ENCODE assay signal across 21 cellular contexts in genomic region chr5:123482258-123482657, GRCh38. TPM values are rescaled to one million over a fixed set of nuclear protein-coding genes. Genes with fewer than 3 reads are reported as not detected.
DNase-seq lines count a peak whose midpoint lies in the region; ATAC-seq, FAIRE-seq and TF ChIP-seq lines count a peak whose summit lies in the region.
"Had no signal": no experiment of that assay in that cellular context is flagged by ENCODE, and none has a peak within 500 bp of the region (broad histone marks: within the 10 kb centered on the region; RNA-seq: fewer than 3 reads in every experiment).

No MANE protein-coding gene starts in this region.

- H2AFZ ChIP-seq in keratinocyte (ENCODE audit: control insufficient read depth, low read length) (peak overlapping the region; percentile 46), neuronal stem cell (ENCODE audit: low read length) (no peak overlapping the region)

- H3K36me3 ChIP-seq in RWPE2 (ENCODE audit: low read depth): no peaks in the 10 kb centered on the region
- H3K36me3 ChIP-seq in keratinocyte (ENCODE audit: control insufficient read depth in 2 of 2, extremely low read depth in 1 of 2, insufficient read depth in 2 of 2, low read length in 2 of 2): no peaks in the 10 kb centered on the region
- H3K36me3 ChIP-seq in neuronal stem cell (replicated peaks in 1 of 2; ENCODE audit: control insufficient read depth in 2 of 2, insufficient read depth in 2 of 2, low read length in 2 of 2): no peaks in the 10 kb centered on the region

- H3K27me3 ChIP-seq in RWPE2 (ENCODE audit: insufficient read depth, poor library complexity, severe bottlenecking) (no peaks in the 10 kb centered on the region), keratinocyte (ENCODE audit: control insufficient read depth, extremely low read depth, insufficient read depth, low read length) (no peaks in the 10 kb centered on the region), neuronal stem cell (ENCODE audit: control insufficient read depth in 3 of 3, insufficient read depth in 3 of 3, low read depth in 1 of 3, low read length in 3 of 3) (no peaks in the 10 kb centered on the region)

- no peaks in the 10 kb centered on the region for H3K36me3 Mint-ChIP-seq in Calu3 (ENCODE audit: insufficient read depth, unreplicated experiment)
- no peaks in the 10 kb centered on the region for H3K36me3 Mint-ChIP-seq in activated CD4-positive, alpha-beta memory T cell treated with anti-CD3 and anti-CD28 coated beads for 36 hours
- H3K36me3 Mint-ChIP-seq: IgD-negative memory B cell had no signal

- no peak for TF ChIP-seq CTCF in Calu3 (IDR thresholded peaks at IDR 0.05; ENCODE audit: unreplicated experiment)
- TF ChIP-seq CTCF in RWPE2 (IDR thresholded peaks at IDR 0.05; ENCODE audit: poor library complexity, severe bottlenecking): no peak
- TF ChIP-seq CTCF in choroid plexus epithelial cell (conservative IDR thresholded peaks at IDR 0.05; ENCODE audit: low read depth, low read length): no peak
- no peak for TF ChIP-seq CTCF in keratinocyte (optimal IDR thresholded peaks at IDR 0.05 in 1 of 3, IDR thresholded peaks at IDR 0.05 in 1 of 3, conservative IDR thresholded peaks at IDR 0.05 in 1 of 3; ENCODE audit: extremely low read depth in 1 of 3, insufficient read depth in 2 of 3, low read length in 3 of 3)

- H3K27ac Mint-ChIP-seq in Calu3 (ENCODE audit: unreplicated experiment): peak overlapping the region; percentile 45
- no peak overlapping the region for H3K27ac Mint-ChIP-seq in activated CD4-positive, alpha-beta memory T cell treated with anti-CD3 and anti-CD28 coated beads for 36 hours
- H3K27ac Mint-ChIP-seq: B cell, IgD-negative memory B cell had no signal

- H3K27me3 Mint-ChIP-seq in Calu3 (ENCODE audit: unreplicated experiment): no peaks in the 10 kb centered on the region
- H3K27me3 Mint-ChIP-seq in activated CD4-positive, alpha-beta memory T cell treated with anti-CD3 and anti-CD28 coated beads for 36 hours: peaks cover 10% of the 10 kb centered on the region

- H3K79me1 ChIP-seq in neuronal stem cell (ENCODE audit: low read depth, low read length): no peaks in the 10 kb centered on the region

- H4K20me1 ChIP-seq in keratinocyte (ENCODE audit: control insufficient read depth, extremely low read depth, insufficient read depth, low read length): no peaks in the 10 kb centered on the region

- H2BK5ac ChIP-seq in neuronal stem cell (ENCODE audit: low read length): no peak overlapping the region

- no peak overlapping the region for H2BK120ac ChIP-seq in neuronal stem cell (ENCODE audit: low read depth, low read length)

- no peak for FAIRE-seq in keratinocyte (lab: Jason Lieb, UNC)
- FAIRE-seq: H54, HTR-8/SVneo had no signal

- CTCF ChIA-PET in Calu3 (lab: Charles Lee): interaction anchor here (1.3 kb wide), 1 partner anchor 59 kb away, joined by 3 read pairs; no protein-coding TSS in a partner anchor
- CTCF ChIA-PET in activated CD4-positive, alpha-beta memory T cell treated with anti-CD3 and anti-CD28 coated beads for 36 hours (lab: Charles Lee): no interaction called here

- no peaks in the 10 kb centered on the region for H3K9me3 ChIP-seq in RWPE2 (ENCODE audit: severe bottlenecking)
- no peaks in the 10 kb centered on the region for H3K9me3 ChIP-seq in keratinocyte (ENCODE audit: control insufficient read depth, low read depth, low read length)
- H3K9me3 ChIP-seq in neuronal stem cell (replicated peaks in 1 of 2; ENCODE audit: control insufficient read depth in 2 of 2, insufficient read depth in 1 of 2, low read depth in 1 of 2, low read length in 2 of 2): no peaks in the 10 kb centered on the region

- no peak overlapping the region for H3K4me3 Mint-ChIP-seq in Calu3 (ENCODE audit: low read depth, unreplicated experiment)
- no peak overlapping the region for H3K4me3 Mint-ChIP-seq in activated CD4-positive, alpha-beta memory T cell treated with anti-CD3 and anti-CD28 coated beads for 36 hours
- H3K4me3 Mint-ChIP-seq: B cell, IgD-negative memory B cell had no signal

- no peak overlapping the region for H2AK5ac ChIP-seq in neuronal stem cell (ENCODE audit: low read depth, low read length)

- H4K91ac ChIP-seq in neuronal stem cell (ENCODE audit: low read depth, low read length, poor library complexity): no peak overlapping the region

- H3K9ac ChIP-seq in keratinocyte (ENCODE audit: control insufficient read depth, extremely low read depth, insufficient read depth, low read length) (no peak overlapping the region), neuronal stem cell (ENCODE audit: low read depth, low read length, poor library complexity) (no peak overlapping the region)

- DNase-seq in Calu3 (no peak), RWPE2 (ENCODE audit: low spot score) (no peak), choroid plexus epithelial cell (ENCODE audit: low read depth) (peak; percentile 56), keratinocyte (ENCODE audit: low read depth, low spot score) (peak; percentile 9), neuronal stem cell (ENCODE audit: low spot score) (no peak), HuH-7.5 (ENCODE audit: low spot score) (no peak)
- DNase-seq in activated CD4-positive, alpha-beta memory T cell treated with anti-CD3 and anti-CD28 coated beads for 36 hours: no peak
- DNase-seq in effector CD4-positive, alpha-beta T cell: no peak
- DNase-seq: DMS79, MV-4-11, NCI-H1105 treated with DMSO at 0.1 percent for 48 hours, NCI-H2081, NCI-H2171, NCI-H524 treated with DMSO at 0.1 percent for 48 hours, NCI-H82, OCI-M1, SIG-M5 had no signal

- no peak overlapping the region for H3K27ac ChIP-seq in RWPE2 (ENCODE audit: poor library complexity, severe bottlenecking)
- peak overlapping the region; percentile 3 for H3K27ac ChIP-seq in keratinocyte (ENCODE audit: control insufficient read depth, insufficient read depth, low read length)
- H3K27ac ChIP-seq in neuronal stem cell (replicated peaks; ENCODE audit: low read length): no peak overlapping the region

- no peak overlapping the region for H4K8ac ChIP-seq in neuronal stem cell (ENCODE audit: low read depth, low read length)

- no peaks in the 10 kb centered on the region for H3K9me1 ChIP-seq in keratinocyte (ENCODE audit: control insufficient read depth, extremely low read depth, insufficient read depth, low read length)

- no CpG with 5 or more reads among the region's 4 CpGs for WGBS in neuronal stem cell (ENCODE audit: extremely low coverage in 2 of 2, insufficient read length in 2 of 2, insufficient replicate concordance in 1 of 2), 2 donors

- no peaks in the 10 kb centered on the region for H3K79me2 ChIP-seq in keratinocyte (ENCODE audit: control insufficient read depth, insufficient read depth, low read length)

- H2BK12ac ChIP-seq in neuronal stem cell (ENCODE audit: low read length): no peak overlapping the region

- dilution Hi-C loops in keratinocyte (cut with MboI; ENCODE audit: extremely low pct_ligation_motif_present, low sequenced_read_pairs): no loop called here

- H3K4me2 ChIP-seq in keratinocyte (ENCODE audit: control insufficient read depth, extremely low read depth, insufficient read depth, low read depth, low read length): peak overlapping the region; percentile 65
- H3K4me2 ChIP-seq in neuronal stem cell (ENCODE audit: insufficient read depth, low read length, poor library complexity, severe bottlenecking): no peak overlapping the region

- POLR2A ChIA-PET in activated CD4-positive, alpha-beta memory T cell treated with anti-CD3 and anti-CD28 coated beads for 36 hours (lab: Charles Lee): no interaction called here

- H3K18ac ChIP-seq in neuronal stem cell (ENCODE audit: low read length): no peak overlapping the region

- no peaks in the 10 kb centered on the region for H3K9me3 Mint-ChIP-seq in Calu3 (ENCODE audit: low read depth, unreplicated experiment)
- no peaks in the 10 kb centered on the region for H3K9me3 Mint-ChIP-seq in activated CD4-positive, alpha-beta memory T cell treated with anti-CD3 and anti-CD28 coated beads for 36 hours

- ATAC-seq in RWPE2 (ENCODE audit: low read depth): peak; percentile 69

- H3K4me3 ChIP-seq in RWPE2 (ENCODE audit: severe bottlenecking) (no peak overlapping the region), choroid plexus epithelial cell (ENCODE audit: low read depth, low read length) (no peak overlapping the region), keratinocyte (ENCODE audit: control insufficient read depth in 2 of 3, extremely low read depth in 1 of 3, insufficient read depth in 2 of 3, low read depth in 1 of 3, low read length in 3 of 3) (peak overlapping the region in 1 of 3 experiments; percentile 17), neuronal stem cell (ENCODE audit: low read length in 2 of 2) (no peak overlapping the region)

- no peak overlapping the region for H3K14ac ChIP-seq in neuronal stem cell (ENCODE audit: low read length)

- intact Hi-C loops in Calu3 (cut with micrococcal nuclease; ENCODE audit: unreplicated experiment): no loop called here
- intact Hi-C loops in activated CD4-positive, alpha-beta memory T cell treated with anti-CD3 and anti-CD28 coated beads for 36 hours (cut with micrococcal nuclease): no loop called here

- no peak overlapping the region for H2BK15ac ChIP-seq in neuronal stem cell (ENCODE audit: low read length)

- no peaks in the 10 kb centered on the region for H3K4me1 Mint-ChIP-seq in Calu3 (ENCODE audit: low read depth, unreplicated experiment)
- peaks cover 2% of the 10 kb centered on the region for H3K4me1 Mint-ChIP-seq in activated CD4-positive, alpha-beta memory T cell treated with anti-CD3 and anti-CD28 coated beads for 36 hours (ENCODE audit: low read depth)
- H3K4me1 Mint-ChIP-seq: B cell had no signal

- H3K4me1 ChIP-seq in RWPE2 (ENCODE audit: insufficient read depth, poor library complexity, severe bottlenecking) (peaks cover 14% of the 10 kb centered on the region), keratinocyte (ENCODE audit: control insufficient read depth, extremely low read depth, insufficient read depth, low read length) (peaks cover 7% of the 10 kb centered on the region), neuronal stem cell (ENCODE audit: control insufficient read depth in 2 of 2, insufficient read depth in 1 of 2, low read depth in 1 of 2, low read length in 2 of 2) (peaks cover 0 to 5% of the 10 kb centered on the region in 2 donors)

- no TSS peak for BruUV-seq in Calu3 (replicated peaks; lab: Mats Ljungman, UMichigan)

- no peak overlapping the region for H3K4ac ChIP-seq in neuronal stem cell (ENCODE audit: low read length)

- no peak overlapping the region for H3K23ac ChIP-seq in neuronal stem cell (ENCODE audit: low read depth, low read length, poor library complexity)

RNA-seq across cellular contexts. Expression of gene CSNK1G3, which starts 29.7 kb away (rescaled TPM):
- total RNA-seq in Calu3 (2022): 48.2 and 57.5 TPM in 2 replicates
- 18.3 to 34.0 TPM (median 22.2 TPM) in 3 replicates for polyA plus RNA-seq in keratinocyte
- 54.2 TPM for polyA plus RNA-seq in keratinocyte (2011; ENCODE audit: low read depth)
- 17.8 and 33.8 TPM in 2 replicates for polyA plus RNA-seq in keratinocyte (2011; cell fraction: cytosol; rRNA removed)
- 20.2 and 24.0 TPM in 2 replicates for polyA plus RNA-seq in keratinocyte (2011; cell fraction: nucleus; rRNA removed)
- polyA plus RNA-seq in keratinocyte (2012; ENCODE audit: low replicate concordance): 19.3 and 23.2 TPM in 2 replicates
- polyA minus RNA-seq in keratinocyte: 6.5 to 48.5 TPM (median 19.2 TPM) in 3 replicates
- 61.4 TPM for polyA minus RNA-seq in keratinocyte (2011; cell fraction: cytosol; rRNA and poly(A)+ RNA removed)
- 21.7 and 39.4 TPM in 2 replicates for polyA minus RNA-seq in keratinocyte (2011; cell fraction: nucleus; rRNA and poly(A)+ RNA removed)
- total RNA-seq in activated CD4-positive, alpha-beta memory T cell treated with anti-CD3 and anti-CD28 coated beads for 36 hours: 10 to 100 TPM; 37.4 to 37.8 TPM
- polyA plus RNA-seq in neuronal stem cell (2013, experiment 1 of 2): 29.5 TPM
- polyA plus RNA-seq in neuronal stem cell (2013, experiment 2 of 2): 32.6 TPM

RNA-seq across cellular contexts. Expression of gene CEP120, which starts 59.1 kb away (rescaled TPM):
- 25.0 and 27.1 TPM in 2 replicates for total RNA-seq in Calu3 (2022)
- polyA plus RNA-seq in keratinocyte: 8.4 to 11.7 TPM (median 10.8 TPM) in 3 replicates
- polyA plus RNA-seq in keratinocyte (2011; ENCODE audit: low read depth): 8.2 TPM
- 4.1 and 13.0 TPM in 2 replicates for polyA plus RNA-seq in keratinocyte (2011; cell fraction: cytosol; rRNA removed)
- 14.0 and 15.1 TPM in 2 replicates for polyA plus RNA-seq in keratinocyte (2011; cell fraction: nucleus; rRNA removed)
- 4.2 and 4.8 TPM in 2 replicates for polyA plus RNA-seq in keratinocyte (2012; ENCODE audit: low replicate concordance)
- 10.7 to 41.6 TPM (median 35.3 TPM) in 3 replicates for polyA minus RNA-seq in keratinocyte
- 11.1 TPM for polyA minus RNA-seq in keratinocyte (2011; cell fraction: cytosol; rRNA and poly(A)+ RNA removed)
- 13.7 and 29.1 TPM in 2 replicates for polyA minus RNA-seq in keratinocyte (2011; cell fraction: nucleus; rRNA and poly(A)+ RNA removed)
- total RNA-seq in activated CD4-positive, alpha-beta memory T cell treated with anti-CD3 and anti-CD28 coated beads for 36 hours: 10 to 100 TPM; 31.7 to 33.2 TPM
- 13.0 TPM for polyA plus RNA-seq in neuronal stem cell (2013, experiment 1 of 2)
- polyA plus RNA-seq in neuronal stem cell (2013, experiment 2 of 2): 13.5 TPM

Comparison
In these comparisons a context has a peak if more than half of its experiments do, and no peak if none do; other contexts are left out.
1. DNase-seq: peak in choroid plexus epithelial cell (single experiment) and keratinocyte (single experiment); none in Calu3 (single experiment), RWPE2 (single experiment), activated CD4-positive, alpha-beta memory T cell treated with anti-CD3 and anti-CD28 coated beads for 36 hours (single experiment), neuronal stem cell (single experiment), HuH-7.5 (single experiment) and effector CD4-positive, alpha-beta T cell (single experiment).